Comparison of ENCODE assay signal across 17 cellular contexts in genomic region chr7:135152447-135152846, GRCh38. TPM values are rescaled to one million over a fixed set of nuclear protein-coding genes. Genes with fewer than 3 reads are reported as not detected.
DNase-seq lines count a peak whose midpoint lies in the region; ATAC-seq and TF ChIP-seq lines count a peak whose summit lies in the region.
"Had no signal": no experiment of that assay in that cellular context is flagged by ENCODE, and none has a peak within 500 bp of the region (broad histone marks: within the 10 kb centered on the region; RNA-seq: fewer than 3 reads in every experiment).

No MANE protein-coding gene starts in this region.

- H3K4me3 Mint-ChIP-seq in CD14-positive monocyte, result no peak overlapping the region
- peak overlapping the region; percentile 34 to 40 for H3K4me3 Mint-ChIP-seq in effector memory CD8-positive, alpha-beta T cell
- H3K4me3 Mint-ChIP-seq in naive thymus-derived CD8-positive, alpha-beta T cell, result peak overlapping the region in 6 of 10 donors; percentile 11 to 59 (median 36)
- H3K4me3 Mint-ChIP-seq in stimulated activated naive B cell treated with anti-CD40 and anti-IgM and Interleukin-4, amounts not matched to agents 10 μg/mL and 1 μg/mL and 100 μg/mL, for 72 hours, result peak overlapping the region in 1 of 2 donors; percentile 48
- H3K4me3 Mint-ChIP-seq: HFFc6 had no signal

- peak overlapping the region; percentile 99 to 100 (median 99) for H3K27ac Mint-ChIP-seq in CD14-positive monocyte
- peak overlapping the region in 1 of 2 donors; percentile 14 for H3K27ac Mint-ChIP-seq in effector memory CD8-positive, alpha-beta T cell
- H3K27ac Mint-ChIP-seq in naive thymus-derived CD8-positive, alpha-beta T cell, result peak overlapping the region in 3 of 10 donors; percentile 8 to 65 (median 22)
- H3K27ac Mint-ChIP-seq in stimulated activated naive B cell treated with anti-CD40 and anti-IgM and Interleukin-4, amounts not matched to agents 10 μg/mL and 1 μg/mL and 100 μg/mL, for 72 hours, result peak overlapping the region; percentile 81
- H3K27ac Mint-ChIP-seq: HFFc6 had no signal

- H3K36me3 Mint-ChIP-seq in CD14-positive monocyte, result peaks cover 40 to 58% of the 10 kb centered on the region in 2 donors
- H3K36me3 Mint-ChIP-seq in effector memory CD8-positive, alpha-beta T cell (ENCODE audit: insufficient read depth), result peaks cover 38% of the 10 kb centered on the region
- H3K36me3 Mint-ChIP-seq in naive thymus-derived CD8-positive, alpha-beta T cell, result peaks cover 51 to 72% (median 52%) of the 10 kb centered on the region in 3 donors
- H3K36me3 Mint-ChIP-seq in stimulated activated naive B cell treated with anti-CD40 and anti-IgM and Interleukin-4, amounts not matched to agents 10 μg/mL and 1 μg/mL and 100 μg/mL, for 72 hours, result peaks cover 54 to 56% of the 10 kb centered on the region in 2 donors

- peaks cover 54% of the 10 kb centered on the region for H3K4me1 Mint-ChIP-seq in CD14-positive monocyte
- peaks cover 50 to 63% of the 10 kb centered on the region in 2 donors for H3K4me1 Mint-ChIP-seq in effector memory CD8-positive, alpha-beta T cell (ENCODE audit: low read depth in 2 of 2)
- H3K4me1 Mint-ChIP-seq in naive thymus-derived CD8-positive, alpha-beta T cell, result peaks cover 33 to 78% (median 76%) of the 10 kb centered on the region in 4 donors
- H3K4me1 Mint-ChIP-seq in stimulated activated naive B cell treated with anti-CD40 and anti-IgM and Interleukin-4, amounts not matched to agents 10 μg/mL and 1 μg/mL and 100 μg/mL, for 72 hours, result peaks cover 47 to 70% of the 10 kb centered on the region in 2 donors

- no peak for TF ChIP-seq CTCF in CD14-positive monocyte (IDR thresholded peaks at IDR 0.05)

- intact Hi-C loops in CD14-positive monocyte (cut with micrococcal nuclease), result loop anchor here in 1 of 2 donors (5.0 kb wide), 1 partner anchor 55 kb away; no protein-coding TSS in a partner anchor

- DNase-seq in CD14-positive monocyte (ENCODE audit: low spot score) (no peak), NCI-H2196 treated with DMSO at 0.1 percent for 48 hours (lab: John Stamatoyannopoulos, UW; ENCODE audit: unreplicated experiment) (no peak)
- no peak for DNase-seq in effector memory CD8-positive, alpha-beta T cell
- DNase-seq in naive thymus-derived CD8-positive, alpha-beta T cell, result no peak
- no peak for DNase-seq in stimulated activated naive B cell treated with anti-CD40 and anti-IgM and Interleukin-4, amounts not matched to agents 10 μg/mL and 1 μg/mL and 100 μg/mL, for 72 hours
- DNase-seq: ACHN, BE2C, DMS 273 treated with DMSO at 0.1 percent for 48 hours, HFFc6, MM.1S, NCI-H1105 treated with DMSO at 0.1 percent for 48 hours, NCI-H187 treated with DMSO at 0.1 percent for 48 hours, NCI-H774, Peyer's patch, Right ventricle myocardium superior had no signal

- H3K27me3 Mint-ChIP-seq in CD14-positive monocyte (ENCODE audit: low read depth in 3 of 3), result no peaks in the 10 kb centered on the region
- no peaks in the 10 kb centered on the region for H3K27me3 Mint-ChIP-seq in effector memory CD8-positive, alpha-beta T cell
- H3K27me3 Mint-ChIP-seq in naive thymus-derived CD8-positive, alpha-beta T cell, result no peaks in the 10 kb centered on the region
- H3K27me3 Mint-ChIP-seq in stimulated activated naive B cell treated with anti-CD40 and anti-IgM and Interleukin-4, amounts not matched to agents 10 μg/mL and 1 μg/mL and 100 μg/mL, for 72 hours, result no peaks in the 10 kb centered on the region

- peaks cover 17 to 44% (median 29%) of the 10 kb centered on the region in 7 donors for H3K9me3 Mint-ChIP-seq in CD14-positive monocyte
- H3K9me3 Mint-ChIP-seq in effector memory CD8-positive, alpha-beta T cell, result peaks cover 8 to 20% of the 10 kb centered on the region in 2 donors
- peaks cover 13 to 46% (median 33%) of the 10 kb centered on the region in 9 donors for H3K9me3 Mint-ChIP-seq in naive thymus-derived CD8-positive, alpha-beta T cell
- peaks cover 20 to 33% of the 10 kb centered on the region in 2 donors for H3K9me3 Mint-ChIP-seq in stimulated activated naive B cell treated with anti-CD40 and anti-IgM and Interleukin-4, amounts not matched to agents 10 μg/mL and 1 μg/mL and 100 μg/mL, for 72 hours

- ATAC-seq in effector memory CD8-positive, alpha-beta T cell (replicated peaks), result no peak
- no peak for ATAC-seq in naive thymus-derived CD8-positive, alpha-beta T cell
- ATAC-seq in stimulated activated naive B cell treated with anti-CD40 and anti-IgM and Interleukin-4, amounts not matched to agents 10 μg/mL and 1 μg/mL and 100 μg/mL, for 72 hours (replicated peaks), result no peak
- ATAC-seq in HG02973 (IDR thresholded peaks at IDR 0.05; ENCODE audit: unreplicated experiment), result no peak
- no peak for ATAC-seq in GM19467 (IDR thresholded peaks at IDR 0.05; ENCODE audit: unreplicated experiment)

- POLR2A ChIA-PET in naive thymus-derived CD8-positive, alpha-beta T cell (lab: Charles Lee), result interaction anchor here (2.3 to 2.6 kb wide), 2 partner anchors 12 to 17 kb away, joined by 6 to 10 read pairs; partner anchors contain the start of gene CYREN

RNA-seq across cellular contexts. Expression of gene TMEM140, which starts 4.6 kb away (rescaled TPM):
- polyA plus RNA-seq in CD14-positive monocyte, result 10 to 100 TPM; 10.6 to 14.7 TPM
- 10 to 100 TPM; 27.1 to 29.0 TPM for total RNA-seq in naive thymus-derived CD8-positive, alpha-beta T cell
- polyA plus RNA-seq in naive thymus-derived CD8-positive, alpha-beta T cell, result 10 to 100 TPM; 13.9 to 36.9 (median 20.2) TPM

RNA-seq across cellular contexts. Expression of gene CYREN, which starts 18.1 kb away (rescaled TPM):
- 10 to 100 TPM; 40.1 to 47.4 TPM for polyA plus RNA-seq in CD14-positive monocyte
- total RNA-seq in naive thymus-derived CD8-positive, alpha-beta T cell, result 10 to 100 TPM; 51.1 to 54.8 TPM
- 10 to 100 TPM; 55.5 to 70.1 (median 59.5) TPM for polyA plus RNA-seq in naive thymus-derived CD8-positive, alpha-beta T cell

RNA-seq across cellular contexts. Expression of gene WDR91, which starts 58.9 kb away (rescaled TPM):
- 1 to 10 TPM; 2.5 to 3.9 TPM for polyA plus RNA-seq in CD14-positive monocyte
- total RNA-seq in naive thymus-derived CD8-positive, alpha-beta T cell, result 10 to 100 TPM; 38.9 to 39.0 TPM
- polyA plus RNA-seq in naive thymus-derived CD8-positive, alpha-beta T cell, result 1 to 10 TPM; 3.3 to 7.2 (median 5.9) TPM

Comparison
In these comparisons a context has a peak if more than half of its experiments do, and no peak if none do; other contexts are left out.
1. H3K4me3 Mint-ChIP-seq: peak in effector memory CD8-positive, alpha-beta T cell (2 of 2) and naive thymus-derived CD8-positive, alpha-beta T cell (6 of 10); none in CD14-positive monocyte (0 of 2).